Comparison of ENCODE assay signal across 8 cellular contexts in the genomic region with DNA sequence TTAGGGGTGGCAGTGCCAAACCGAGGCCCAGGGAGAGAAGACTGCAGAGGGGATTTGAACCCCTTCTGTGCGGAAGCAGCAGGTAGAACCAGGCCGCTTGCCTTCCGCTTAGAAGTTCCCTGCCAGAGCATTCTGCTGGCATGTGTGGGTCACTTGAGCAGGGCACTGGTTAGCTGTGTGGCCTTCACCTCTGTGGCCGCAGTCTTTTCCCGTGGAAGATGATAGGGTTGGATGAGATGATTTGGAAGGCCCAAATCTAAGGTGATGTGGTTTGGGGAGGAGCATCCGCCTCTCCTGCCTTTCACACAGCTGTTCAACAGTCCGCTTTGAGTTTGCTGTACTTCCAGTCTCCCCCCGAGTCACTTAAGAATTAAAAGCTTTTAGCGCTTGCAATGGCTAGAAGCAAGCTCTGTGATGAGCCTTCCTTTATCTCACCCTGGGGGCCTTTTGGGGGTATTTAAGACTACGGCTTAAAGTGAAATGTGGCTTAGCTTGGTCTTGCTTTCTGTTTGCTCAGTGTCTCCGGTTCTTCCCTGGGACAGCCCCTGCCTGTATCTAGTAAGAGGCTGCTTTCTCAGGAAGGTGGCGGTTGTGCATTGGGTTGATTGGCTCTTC. TPM values are rescaled to one million over a fixed set of nuclear protein-coding genes. Genes with fewer than 3 reads are reported as not detected.
DNase-seq lines count a peak whose midpoint lies in the region; ATAC-seq, FAIRE-seq and TF ChIP-seq lines count a peak whose summit lies in the region.

No MANE protein-coding gene starts in this region.

- no peak overlapping the region for H3K4ac ChIP-seq in neuronal stem cell (ENCODE audit: low read length)

- H2BK5ac ChIP-seq in neuronal stem cell (ENCODE audit: low read length): no peak overlapping the region

- no peak for TF ChIP-seq POLR2A in erythroblast (IDR thresholded peaks at IDR 0.05; ENCODE audit: low read length)
- TF ChIP-seq POLR2A in testis (IDR thresholded peaks at IDR 0.05): no peak

- no peak overlapping the region for H2BK15ac ChIP-seq in neuronal stem cell (ENCODE audit: low read length)

- no peak for FAIRE-seq in HTR-8/SVneo (lab: Jason Lieb, UNC)

- H2BK120ac ChIP-seq in neuronal stem cell (ENCODE audit: low read depth, low read length): no peak overlapping the region

- no peak overlapping the region for H2AK5ac ChIP-seq in neuronal stem cell (ENCODE audit: low read depth, low read length)

- WGBS in neuronal stem cell (ENCODE audit: extremely low coverage in 2 of 2, insufficient read length in 2 of 2, insufficient replicate concordance in 1 of 2), 2 donors: no CpG with 5 or more reads among the region's 13 CpGs
- 3 to 5% methylated on average over 12 to 13 of the region's 13 CpGs for WGBS in testis, 2 donors

- H3K18ac ChIP-seq in neuronal stem cell (ENCODE audit: low read length): no peak overlapping the region

- H2BK12ac ChIP-seq in neuronal stem cell (ENCODE audit: low read length): no peak overlapping the region

- H3K23ac ChIP-seq in neuronal stem cell (ENCODE audit: low read depth, low read length, poor library complexity): no peak overlapping the region

- H4K8ac ChIP-seq in neuronal stem cell (ENCODE audit: low read depth, low read length): peak overlapping the region; percentile 70

- no peaks in the 10 kb centered on the region for H3K27me3 ChIP-seq in neuronal stem cell (ENCODE audit: control insufficient read depth in 3 of 3, insufficient read depth in 3 of 3, low read depth in 1 of 3, low read length in 3 of 3)
- no peaks in the 10 kb centered on the region for H3K27me3 ChIP-seq in testis

- in situ Hi-C loops in G401 (cut with HindIII; ENCODE audit: low sequenced_read_pairs): no loop called here

- DNase-seq in G401 (ENCODE audit: low spot score) (peak; percentile 46), Kasumi-1 (lab: John Stamatoyannopoulos, UW) (peak; percentile 8 to 57), erythroblast (lab: John Stamatoyannopoulos, UW) (peak; percentile 54 to 64), neuronal stem cell (ENCODE audit: low spot score) (no peak), testis (peak; percentile 44), HTR-8/SVneo (ENCODE audit: insufficient read length, low spot score) (no peak)
- peak; percentile 17 to 46 for DNase-seq in activated CD4-positive, alpha-beta T cell treated with anti-CD3 and anti-CD28 coated beads, Interleukin-2, amount 50 U/mL, for 24 hours (ENCODE audit: low read depth in 1 of 2, low spot score in 1 of 2)

- ATAC-seq in GM21619 (IDR thresholded peaks at IDR 0.05; ENCODE audit: unreplicated experiment): peak; percentile 34

- H3K36me3 ChIP-seq in neuronal stem cell (replicated peaks in 1 of 2; ENCODE audit: control insufficient read depth in 2 of 2, insufficient read depth in 2 of 2, low read length in 2 of 2) (peaks cover 10 to 31% of the 10 kb centered on the region in 2 donors), testis (ENCODE audit: low read depth, missing control alignments) (no peaks in the 10 kb centered on the region)

- no peaks in the 10 kb centered on the region for H3K79me1 ChIP-seq in neuronal stem cell (ENCODE audit: low read depth, low read length)

- H3K4me1 ChIP-seq in neuronal stem cell (ENCODE audit: control insufficient read depth in 2 of 2, insufficient read depth in 1 of 2, low read depth in 1 of 2, low read length in 2 of 2) (peaks cover 2 to 4% of the 10 kb centered on the region in 2 donors), testis (peaks cover 22% of the 10 kb centered on the region)

- H3K9me3 ChIP-seq in neuronal stem cell (replicated peaks in 1 of 2; ENCODE audit: control insufficient read depth in 2 of 2, insufficient read depth in 1 of 2, low read depth in 1 of 2, low read length in 2 of 2) (no peaks in the 10 kb centered on the region), testis (no peaks in the 10 kb centered on the region)

- H2AFZ ChIP-seq in neuronal stem cell (ENCODE audit: low read length): peak overlapping the region; percentile 85

- H3K4me3 ChIP-seq in neuronal stem cell (ENCODE audit: low read length in 2 of 2) (peak overlapping the region; percentile 90), testis (peak overlapping the region; percentile 95 to 99)

- H3K14ac ChIP-seq in neuronal stem cell (ENCODE audit: low read length): peak overlapping the region; percentile 72

- TF ChIP-seq CTCF in testis (IDR thresholded peaks at IDR 0.05): no peak

- peak overlapping the region; percentile 96 for H3K9ac ChIP-seq in neuronal stem cell (ENCODE audit: low read depth, low read length, poor library complexity)

- H4K91ac ChIP-seq in neuronal stem cell (ENCODE audit: low read depth, low read length, poor library complexity): no peak overlapping the region

- H3K4me2 ChIP-seq in neuronal stem cell (ENCODE audit: insufficient read depth, low read length, poor library complexity, severe bottlenecking): peak overlapping the region; percentile 60

- intact Hi-C loops in testis (cut with DNase I; ENCODE audit: low total_unique reads): no loop called here

- H3K27ac ChIP-seq in neuronal stem cell (replicated peaks; ENCODE audit: low read length): no peak overlapping the region
- H3K27ac ChIP-seq in testis: peak overlapping the region; percentile 91 to 95

RNA-seq across cellular contexts. Expression of a gene that starts 0.7 kb away (rescaled TPM):
- 47.7 and 48.8 TPM in 2 replicates for total RNA-seq in G401 (2014; rRNA removed; shearing (Covaris generic))
- polyA plus RNA-seq in neuronal stem cell (2013, experiment 1 of 2): 20.1 TPM
- 18.2 TPM for polyA plus RNA-seq in neuronal stem cell (2013, experiment 2 of 2)
- 100 to 1,000 TPM; 231 to 234 TPM for total RNA-seq in testis
- 123 TPM for polyA plus RNA-seq in testis (ENCODE audit: insufficient read depth, low read depth, low replicate concordance)

Comparison
In these comparisons a context has a peak if more than half of its experiments do, and no peak if none do; other contexts are left out.
1. DNase-seq: peak in G401 (single experiment), Kasumi-1 (2 of 2), activated CD4-positive, alpha-beta T cell treated with anti-CD3 and anti-CD28 coated beads, Interleukin-2, amount 50 U/mL, for 24 hours (2 of 2), erythroblast (2 of 2) and testis (single experiment); none in neuronal stem cell (single experiment) and HTR-8/SVneo (single experiment).